ENCODE assay signal across 20 cellular contexts in genomic region chr12:58367041-58367440, GRCh38.
DNase-seq lines count a peak whose midpoint lies in the region; ATAC-seq, FAIRE-seq and TF ChIP-seq lines count a peak whose summit lies in the region.
"Had no signal": no experiment of that assay in that cellular context is flagged by ENCODE, and none has a peak within 500 bp of the region (broad histone marks: within the 10 kb centered on the region; RNA-seq: fewer than 3 reads in every experiment).

No MANE protein-coding gene starts in this region.

- no peaks in the 10 kb centered on the region for H3K79me2 ChIP-seq in smooth muscle cell (ENCODE audit: low read depth)

- no peak overlapping the region for H3K27ac ChIP-seq in smooth muscle cell (ENCODE audit: low read depth)
- H3K27ac ChIP-seq: HL-60, SK-N-MC had no signal

- ATAC-seq in sciatic nerve = no peak
- ATAC-seq: K562, Panc1 had no signal

- H3F3A ChIP-seq in smooth muscle cell (ENCODE audit: low read depth) = peaks cover 15% of the 10 kb centered on the region

- H3K4me2 ChIP-seq in smooth muscle cell = peak overlapping the region; percentile 48

- no peaks in the 10 kb centered on the region for H4K20me1 ChIP-seq in smooth muscle cell (ENCODE audit: low read depth)

- H3K27me3 ChIP-seq in smooth muscle cell (ENCODE audit: low read depth) = no peaks in the 10 kb centered on the region

- no peak overlapping the region for H3K9ac ChIP-seq in smooth muscle cell (ENCODE audit: low read depth)

- H3K4me3 ChIP-seq in foreskin fibroblast (ENCODE audit: low read depth in 1 of 2, low read length in 2 of 2) (no peak overlapping the region), smooth muscle cell (no peak overlapping the region)
- H3K4me3 ChIP-seq: K562, SK-N-MC had no signal

- TF ChIP-seq CTCF in foreskin fibroblast (IDR thresholded peaks at IDR 0.05; ENCODE audit: low read depth, low read length) = no peak
- TF ChIP-seq CTCF in smooth muscle cell (IDR thresholded peaks at IDR 0.05; ENCODE audit: borderline replicate concordance, insufficient read depth, poor library complexity, severe bottlenecking) = no peak

- peak; percentile 53 for DNase-seq in HCEC 1CT
- peak; percentile 41 for DNase-seq in RCC 7860 (ENCODE audit: low spot score)
- peak; percentile 70 to 72 for DNase-seq in foreskin fibroblast
- no peak for DNase-seq in smooth muscle cell (lab: John Stamatoyannopoulos, UW; ENCODE audit: unreplicated experiment)
- DNase-seq in sciatic nerve (ENCODE audit: low spot score) = no peak
- no peak for DNase-seq in stimulated activated CD4-positive, alpha-beta T cell treated with anti-CD3 and anti-CD28 coated beads, Interleukin-2, amount 100 ng/mL, for 48 hours
- no peak for DNase-seq in head of caudate nucleus
- DNase-seq: C1 segment of cervical spinal cord, DMS79 treated with DMSO at 0.1 percent for 48 hours, GF-D8, H9, NCI-H1417 treated with DMSO at 0.1 percent for 48 hours, NCI-H2029 treated with DMSO at 0.1 percent for 48 hours, NCI-H510A, Right ventricle myocardium superior had no signal

- no peaks in the 10 kb centered on the region for H3K9me3 ChIP-seq in smooth muscle cell (replicated peaks; ENCODE audit: low read depth)

- 78% methylated on average over 3 of the region's 3 CpGs for WGBS in smooth muscle cell (ENCODE audit: low lambda C conversion rate)

- FAIRE-seq in RCC 7860 (lab: Jason Lieb, UNC) = no peak
- FAIRE-seq: GM12892, K562 had no signal

- intact Hi-C loops in sciatic nerve (cut with DNase I) = no loop called here
- intact Hi-C loops in head of caudate nucleus (cut with DNase I) = no loop called here

- H3K36me3 ChIP-seq in smooth muscle cell (ENCODE audit: low read depth) = no peaks in the 10 kb centered on the region

- peak overlapping the region; percentile 59 for H2AFZ ChIP-seq in smooth muscle cell (ENCODE audit: low read depth)

- H3K4me1 ChIP-seq in smooth muscle cell (ENCODE audit: low read depth) = peaks cover 11% of the 10 kb centered on the region

Comparison
In these comparisons a context has a peak if more than half of its experiments do, and no peak if none do; other contexts are left out.
1. DNase-seq: peak in HCEC 1CT (single experiment), RCC 7860 (single experiment) and foreskin fibroblast (2 of 2); none in smooth muscle cell (single experiment), sciatic nerve (single experiment), stimulated activated CD4-positive, alpha-beta T cell treated with anti-CD3 and anti-CD28 coated beads, Interleukin-2, amount 100 ng/mL, for 48 hours (0 of 2) and head of caudate nucleus (0 of 42).